8 cellular contexts compared by ENCODE assay signal in the genomic region with DNA sequence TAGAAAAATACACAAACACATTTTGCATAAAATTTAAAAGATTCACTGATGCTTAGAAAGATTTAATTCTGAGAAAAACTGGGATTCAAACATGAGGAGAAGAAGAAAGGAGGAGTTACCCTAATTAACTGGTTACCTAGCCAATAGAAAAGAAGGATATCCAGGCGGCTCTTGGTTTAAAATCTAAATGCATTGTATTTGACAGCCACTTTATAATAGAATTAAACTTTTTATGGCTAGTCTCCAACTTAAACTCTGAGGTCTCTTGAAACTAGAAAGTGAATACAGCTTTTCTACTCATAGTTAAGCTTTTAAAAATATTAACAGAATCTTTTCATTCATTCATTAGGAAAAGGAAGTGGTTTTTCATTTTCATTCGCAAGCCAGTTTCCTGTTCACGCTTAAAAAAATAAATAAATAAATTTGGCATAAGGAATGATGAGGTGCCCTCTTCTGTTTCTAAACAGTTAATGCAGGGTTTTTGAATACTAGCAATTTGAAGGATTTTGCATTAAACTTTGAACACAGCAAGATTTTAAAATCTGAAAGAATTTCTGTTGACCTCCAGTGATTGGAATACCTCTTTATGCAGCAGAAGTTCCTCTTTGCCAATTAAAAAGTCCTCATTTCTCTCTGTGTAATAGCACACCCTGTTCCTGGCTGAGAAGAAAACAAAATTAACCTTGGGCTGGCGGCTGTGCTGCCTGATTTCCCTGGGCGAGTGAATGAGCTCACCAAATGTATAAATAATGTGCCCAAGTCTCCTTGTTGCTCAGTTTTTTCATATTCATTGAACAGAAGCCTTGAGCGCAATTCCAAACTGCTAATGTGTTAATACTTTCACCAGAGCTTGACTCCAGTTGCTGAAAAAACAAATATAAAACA.
A peak's percentile ranks its signal among the peaks of the same experiment; 100 is the strongest.
DNase-seq lines count a peak whose midpoint lies in the region; ATAC-seq and TF ChIP-seq lines count a peak whose summit lies in the region.

No MANE protein-coding gene starts in this region.

- peak; percentile 73 for TF ChIP-seq CTCF in LNCAP (IDR thresholded peaks at IDR 0.05)

- ATAC-seq in GM21619 (IDR thresholded peaks at IDR 0.05; ENCODE audit: unreplicated experiment) = peak; percentile 46

- DNase-seq in ELR (ENCODE audit: low read depth) = peak; percentile 71
- DNase-seq in SK-N-DZ (ENCODE audit: low spot score) = peak; percentile 9
- peak; percentile 24 for DNase-seq in fibroblast of the conjunctiva (ENCODE audit: low read depth)
- peak; percentile 63 for DNase-seq in putamen (ENCODE audit: low spot score)
- no peak for DNase-seq in HuH-7 (ENCODE audit: low spot score)
- no peak for DNase-seq in cerebellar nuclear complex (lab: John Stamatoyannopoulos, UW)

Comparison
In these comparisons a context has a peak if more than half of its experiments do, and no peak if none do; other contexts are left out.
1. DNase-seq: peak in ELR (single experiment), SK-N-DZ (single experiment), fibroblast of the conjunctiva (single experiment) and putamen (single experiment); none in HuH-7 (single experiment) and cerebellar nuclear complex (0 of 2).